20 cellular contexts compared by ENCODE assay signal in genomic region chr10:19889279-19889678, GRCh38.
"Had no signal": no experiment of that assay in that cellular context is flagged by ENCODE, and none has a peak within 500 bp of the region (broad histone marks: within the 10 kb centered on the region; RNA-seq: fewer than 3 reads in every experiment).

No MANE protein-coding gene starts in this region.

- H3K4me3 ChIP-seq: lower lobe of right lung, mucosa of descending colon, psoas muscle, upper lobe of right lung had no signal

- DNase-seq: activated CD4-positive, alpha-beta memory T cell treated with anti-CD3 and anti-CD28 coated beads, Interleukin-2, amount 10 ng/mL, durations not matched to agents 7 days and 5 days; activated CD4-positive, alpha-beta T cell treated with anti-CD3 and anti-CD28 coated beads for 36 hours; activated CD8-positive, alpha-beta memory T cell treated with anti-CD3 and anti-CD28 coated beads, Interleukin-2, amount 50 U/mL, for 4 hours; activated gamma-delta T cell treated with Interleukin-2 at 50 U/mL for 16 hours; activated naive CD8-positive, alpha-beta T cell treated with anti-CD3 and anti-CD28 coated beads for 36 hours; activated T-cell treated with anti-CD3 and anti-CD28 coated beads, Interleukin-2, amount 50 U/mL, for 72 hours; foreskin keratinocyte; head of caudate nucleus; lower lobe of right lung; mucosa of descending colon; occipital lobe; psoas muscle; stimulated activated CD4-positive, alpha-beta T cell treated with anti-CD3 and anti-CD28 coated beads, Interleukin-15, amount 100 ng/mL, for 24 hours; stimulated activated CD4-positive, alpha-beta T cell treated with anti-CD3 and anti-CD28 coated beads, Interleukin-4, amount 100 ng/mL, for 24 hours; T-cell; T1000; upper lobe of right lung had no signal

- H3K4me1 Mint-ChIP-seq: activated CD4-positive, alpha-beta memory T cell treated with anti-CD3 and anti-CD28 coated beads, Interleukin-2, amount 10 ng/mL, durations not matched to agents 7 days and 5 days; activated CD4-positive, alpha-beta T cell treated with anti-CD3 and anti-CD28 coated beads for 36 hours; activated naive CD8-positive, alpha-beta T cell treated with anti-CD3 and anti-CD28 coated beads for 36 hours; T-cell had no signal

- H3K27ac Mint-ChIP-seq: activated CD4-positive, alpha-beta memory T cell treated with anti-CD3 and anti-CD28 coated beads, Interleukin-2, amount 10 ng/mL, durations not matched to agents 7 days and 5 days; activated CD4-positive, alpha-beta T cell treated with anti-CD3 and anti-CD28 coated beads for 36 hours; activated naive CD8-positive, alpha-beta T cell treated with anti-CD3 and anti-CD28 coated beads for 36 hours; activated T-cell treated with anti-CD3 and anti-CD28 coated beads, Interleukin-2, amount 50 U/mL, for 72 hours; natural killer cell treated with Interleukin-12 subunit alpha and Interleukin-12 subunit beta and Interleukin-15 and Interleukin-18, amount 100 ng/mL, for 72 hours; stimulated activated naive CD8-positive, alpha-beta T cell treated with anti-CD3 and anti-CD28 coated beads, Interleukin-15, Interleukin-2, amounts not matched to agents 100 ng/mL and 50 ng/mL, for 24 hours; T-cell had no signal

- H3K27me3 ChIP-seq: foreskin keratinocyte, upper lobe of right lung had no signal

- H3K4me1 ChIP-seq: foreskin keratinocyte had no signal

- H3K36me3 Mint-ChIP-seq: activated naive CD8-positive, alpha-beta T cell treated with anti-CD3 and anti-CD28 coated beads for 36 hours; natural killer cell treated with Interleukin-12 subunit alpha and Interleukin-12 subunit beta and Interleukin-15 and Interleukin-18, amount 100 ng/mL, for 72 hours; T-cell had no signal

- H3K9me3 ChIP-seq: lower lobe of right lung, mucosa of descending colon, psoas muscle, upper lobe of right lung had no signal

- H3K27ac ChIP-seq: foreskin keratinocyte, lower lobe of right lung, psoas muscle, upper lobe of right lung, VCaP had no signal

- H3K27me3 Mint-ChIP-seq: activated CD4-positive, alpha-beta memory T cell treated with anti-CD3 and anti-CD28 coated beads, Interleukin-2, amount 10 ng/mL, durations not matched to agents 7 days and 5 days; activated CD4-positive, alpha-beta T cell treated with anti-CD3 and anti-CD28 coated beads for 36 hours; activated naive CD8-positive, alpha-beta T cell treated with anti-CD3 and anti-CD28 coated beads for 36 hours; natural killer cell treated with Interleukin-12 subunit alpha and Interleukin-12 subunit beta and Interleukin-15 and Interleukin-18, amount 100 ng/mL, for 72 hours; stimulated activated naive CD8-positive, alpha-beta T cell treated with anti-CD3 and anti-CD28 coated beads, Interleukin-15, Interleukin-2, amounts not matched to agents 100 ng/mL and 50 ng/mL, for 24 hours; T-cell had no signal

- H3K9me3 Mint-ChIP-seq: activated naive CD8-positive, alpha-beta T cell treated with anti-CD3 and anti-CD28 coated beads for 36 hours; natural killer cell treated with Interleukin-12 subunit alpha and Interleukin-12 subunit beta and Interleukin-15 and Interleukin-18, amount 100 ng/mL, for 72 hours; stimulated activated naive CD8-positive, alpha-beta T cell treated with anti-CD3 and anti-CD28 coated beads, Interleukin-15, Interleukin-2, amounts not matched to agents 100 ng/mL and 50 ng/mL, for 24 hours had no signal

- H3K36me3 ChIP-seq: lower lobe of right lung, upper lobe of right lung had no signal

- ATAC-seq: activated CD4-positive, alpha-beta T cell treated with anti-CD3 and anti-CD28 coated beads for 36 hours; activated T-cell treated with anti-CD3 and anti-CD28 coated beads, Interleukin-2, amount 50 U/mL, for 72 hours; foreskin keratinocyte; lower lobe of right lung; mucosa of descending colon; natural killer cell treated with Interleukin-12 subunit alpha and Interleukin-12 subunit beta and Interleukin-15 and Interleukin-18, amount 100 ng/mL, for 72 hours; psoas muscle; T-cell; upper lobe of right lung had no signal

- H3K4me3 Mint-ChIP-seq: activated CD4-positive, alpha-beta memory T cell treated with anti-CD3 and anti-CD28 coated beads, Interleukin-2, amount 10 ng/mL, durations not matched to agents 7 days and 5 days; activated CD4-positive, alpha-beta T cell treated with anti-CD3 and anti-CD28 coated beads for 36 hours; activated naive CD8-positive, alpha-beta T cell treated with anti-CD3 and anti-CD28 coated beads for 36 hours; activated T-cell treated with anti-CD3 and anti-CD28 coated beads, Interleukin-2, amount 50 U/mL, for 72 hours; natural killer cell treated with Interleukin-12 subunit alpha and Interleukin-12 subunit beta and Interleukin-15 and Interleukin-18, amount 100 ng/mL, for 72 hours; stimulated activated naive CD8-positive, alpha-beta T cell treated with anti-CD3 and anti-CD28 coated beads, Interleukin-15, Interleukin-2, amounts not matched to agents 100 ng/mL and 50 ng/mL, for 24 hours; T-cell had no signal
